ENCODE assay signal across 17 cellular contexts in genomic region chr18:56522826-56523225, GRCh38.
"Had no signal": no experiment of that assay in that cellular context is flagged by ENCODE, and none has a peak within 500 bp of the region (broad histone marks: within the 10 kb centered on the region; RNA-seq: fewer than 3 reads in every experiment).

No MANE protein-coding gene starts in this region.

- ATAC-seq: activated CD8-positive, alpha-beta T cell treated with anti-CD3 and anti-CD28 coated beads for 36 hours; right cardiac atrium; T-helper 17 cell; upper lobe of right lung; WTC11 had no signal

- H3K4me3 ChIP-seq: ascending aorta, stomach, thoracic aorta, upper lobe of right lung had no signal

- DNase-seq: activated CD4-positive, alpha-beta T cell treated with anti-CD3 and anti-CD28 coated beads for 4 hours; activated CD8-positive, alpha-beta T cell treated with anti-CD3 and anti-CD28 coated beads for 36 hours; activated gamma-delta T cell treated with Interleukin-2 at 50 U/mL for 16 hours; activated naive CD8-positive, alpha-beta T cell treated with anti-CD3 and anti-CD28 coated beads, Interleukin-2, amount 10 ng/mL, durations not matched to agents 7 days and 5 days; activated T-cell treated with anti-CD3 and anti-CD28 coated beads, Interleukin-2, amount 50 U/mL, for 48 hours; central memory CD4-positive, alpha-beta T cell; effector CD8-positive, alpha-beta T cell; head of caudate nucleus; nephron progenitor cell; occipital lobe; stomach; T-helper 17 cell; upper lobe of right lung had no signal
